In genomic region chr6:56938634-56939294, GRCh38 we compare ENCODE assay signal across 8 cellular contexts. TPM values are rescaled to one million over a fixed set of nuclear protein-coding genes. Genes with fewer than 3 reads are reported as not detected.
A peak's percentile ranks its signal among the peaks of the same experiment; 100 is the strongest.
DNase-seq lines count a peak whose midpoint lies in the region; ATAC-seq, FAIRE-seq and TF ChIP-seq lines count a peak whose summit lies in the region.

No MANE protein-coding gene starts in this region.

- no peak overlapping the region for H3K4ac ChIP-seq in H1 (replicated peaks; ENCODE audit: insufficient read length, low read depth, low read length)

- TF ChIP-seq POLR2A in H1 (IDR thresholded peaks at IDR 0.05; ENCODE audit: control extremely low read depth in 1 of 2, low read depth in 2 of 2, low read length in 2 of 2) = no peak

- no peak for TF ChIP-seq EP300 in H1 (IDR thresholded peaks at IDR 0.05; ENCODE audit: borderline replicate concordance in 1 of 2, low read depth in 2 of 2, low read length in 2 of 2)

- peak; percentile 21 for DNase-seq in activated naive CD4-positive, alpha-beta T cell treated with anti-CD3 and anti-CD28 coated beads for 36 hours
- no peak for DNase-seq in activated naive CD4-positive, alpha-beta T cell treated with anti-CD3 and anti-CD28 coated beads, Interleukin-2, amount 10 ng/mL, durations not matched to agents 7 days and 5 days
- peak; percentile 86 for DNase-seq in LoVo (ENCODE audit: low spot score)
- DNase-seq in H1 (ENCODE audit: low read depth in 1 of 2, low spot score in 2 of 2) = no peak
- DNase-seq in smooth muscle cell of the brain vasculature (ENCODE audit: low read depth, low spot score) = peak; percentile 85
- DNase-seq in NAMALWA (ENCODE audit: low spot score) = no peak
- DNase-seq in MM.1S = no peak

- H3K14ac ChIP-seq in H1 (ENCODE audit: insufficient read length) = no peak overlapping the region

- ATAC-seq in HG03469 (IDR thresholded peaks at IDR 0.05; ENCODE audit: unreplicated experiment) = no peak

- H4K20me1 ChIP-seq in H1 (replicated peaks in 1 of 2; ENCODE audit: control insufficient read depth in 1 of 2, insufficient read depth in 2 of 2, low read length in 2 of 2) (no peaks in the 10 kb centered on the region), MM.1S (ENCODE audit: insufficient read depth, low read length) (no peaks in the 10 kb centered on the region)

- no peak overlapping the region for H3K27ac ChIP-seq in H1 (ENCODE audit: low read depth, low read length)
- no peak overlapping the region for H3K27ac ChIP-seq in MM.1S (ENCODE audit: low read length)

- H2AK5ac ChIP-seq in H1 (ENCODE audit: low read depth, low read length) = 0 out of 2 replicates have a peak overlapping the region, but pooled peaks have one; percentile 28

- no peaks in the 10 kb centered on the region for H3K79me1 ChIP-seq in H1 (ENCODE audit: low read depth, low read length)

- H3K4me1 ChIP-seq in H1 (replicated peaks in 1 of 4; ENCODE audit: control insufficient read depth in 3 of 4, insufficient read depth in 4 of 4, low read length in 3 of 4) = no peaks in the 10 kb centered on the region
- H3K4me1 ChIP-seq in MM.1S (ENCODE audit: low read length) = no peaks in the 10 kb centered on the region

- H2BK20ac ChIP-seq in H1 (ENCODE audit: low read length) = no peak overlapping the region

- H3K56ac ChIP-seq in H1 (replicated peaks; ENCODE audit: insufficient read length, low read depth, low read length) = no peak overlapping the region

- TF ChIP-seq CTCF in H1 (IDR thresholded peaks at IDR 0.05; ENCODE audit: control extremely low read depth in 1 of 3, insufficient read depth in 1 of 3, low read depth in 1 of 3, low read length in 3 of 3) (no peak), MM.1S (IDR thresholded peaks at IDR 0.05; ENCODE audit: low read length) (no peak)

- intact Hi-C loops in activated naive CD4-positive, alpha-beta T cell treated with anti-CD3 and anti-CD28 coated beads for 36 hours (cut with micrococcal nuclease) = no loop called here

- TF ChIP-seq RAD21 in H1 (IDR thresholded peaks at IDR 0.05 in 1 of 2, conservative IDR thresholded peaks at IDR 0.05 in 1 of 2; ENCODE audit: low read depth in 2 of 2, low read length in 2 of 2) = no peak

- H3K4me1 Mint-ChIP-seq in activated naive CD4-positive, alpha-beta T cell treated with anti-CD3 and anti-CD28 coated beads for 36 hours (ENCODE audit: low read depth) = peaks cover 7% of the 10 kb centered on the region
- no peaks in the 10 kb centered on the region for H3K4me1 Mint-ChIP-seq in activated naive CD4-positive, alpha-beta T cell treated with anti-CD3 and anti-CD28 coated beads, Interleukin-2, amount 10 ng/mL, durations not matched to agents 7 days and 5 days

- H3K9me3 Mint-ChIP-seq in activated naive CD4-positive, alpha-beta T cell treated with anti-CD3 and anti-CD28 coated beads for 36 hours = peaks cover 15% of the 10 kb centered on the region
- H3K9me3 Mint-ChIP-seq in activated naive CD4-positive, alpha-beta T cell treated with anti-CD3 and anti-CD28 coated beads, Interleukin-2, amount 10 ng/mL, durations not matched to agents 7 days and 5 days = peaks cover 11% of the 10 kb centered on the region

- H3K4me3 ChIP-seq in H1 (ENCODE audit: extremely low read depth in 1 of 4, insufficient read depth in 2 of 4, low read depth in 3 of 4, low read length in 4 of 4) = no peak overlapping the region
- no peak overlapping the region for H3K4me3 ChIP-seq in MM.1S (ENCODE audit: low read length)

- H3F3A ChIP-seq in MM.1S (ENCODE audit: insufficient read depth, low read length) = no peaks in the 10 kb centered on the region

- no peak overlapping the region for H3K27ac Mint-ChIP-seq in activated naive CD4-positive, alpha-beta T cell treated with anti-CD3 and anti-CD28 coated beads for 36 hours
- no peak overlapping the region for H3K27ac Mint-ChIP-seq in activated naive CD4-positive, alpha-beta T cell treated with anti-CD3 and anti-CD28 coated beads, Interleukin-2, amount 10 ng/mL, durations not matched to agents 7 days and 5 days

- H4K5ac ChIP-seq in H1 (ENCODE audit: insufficient read length, low read depth, low read length) = no peak overlapping the region

- H4K91ac ChIP-seq in H1 (replicated peaks; ENCODE audit: insufficient read length, low read length) = no peak overlapping the region

- H3K9me3 ChIP-seq in H1 (ENCODE audit: insufficient read depth in 2 of 2, low read depth in 1 of 2, low read length in 1 of 2) (no peaks in the 10 kb centered on the region), MM.1S (replicated peaks; ENCODE audit: insufficient read depth, low read length) (no peaks in the 10 kb centered on the region)

- H4K8ac ChIP-seq in H1 (ENCODE audit: extremely low read depth, insufficient read depth, low read length) = no peak overlapping the region

- no peaks in the 10 kb centered on the region for H3K36me3 Mint-ChIP-seq in activated naive CD4-positive, alpha-beta T cell treated with anti-CD3 and anti-CD28 coated beads for 36 hours (ENCODE audit: low read depth)
- H3K36me3 Mint-ChIP-seq in activated naive CD4-positive, alpha-beta T cell treated with anti-CD3 and anti-CD28 coated beads, Interleukin-2, amount 10 ng/mL, durations not matched to agents 7 days and 5 days = peaks cover 3% of the 10 kb centered on the region

- no peaks in the 10 kb centered on the region for H3K9me2 ChIP-seq in MM.1S (replicated peaks; ENCODE audit: insufficient read depth, low read length)

- no peak overlapping the region for H3K23ac ChIP-seq in H1 (ENCODE audit: insufficient read length)

- H3K4me2 ChIP-seq in H1 (ENCODE audit: insufficient read depth in 1 of 2, low read depth in 2 of 2, low read length in 2 of 2) (no peak overlapping the region), MM.1S (ENCODE audit: low read depth, low read length) (no peak overlapping the region)

- POLR2A ChIA-PET in H1 (lab: Charles Lee; ENCODE audit: partially characterized antibody) = interaction anchor here (1.6 kb wide), 1 partner anchor 17 kb away, joined by 4 read pairs; the partner anchor contains the start of gene BEND6

- no peaks in the 10 kb centered on the region for H3K23me2 ChIP-seq in H1 (ENCODE audit: low read depth, low read length)

- no peak overlapping the region for H2AFZ ChIP-seq in H1 (ENCODE audit: low read length)
- no peak overlapping the region for H2AFZ ChIP-seq in MM.1S (ENCODE audit: low read length)

- H2BK5ac ChIP-seq in H1 (ENCODE audit: low read depth, low read length) = 0 out of 2 replicates have a peak overlapping the region, but pooled peaks have one; percentile 9

- CTCF ChIA-PET in activated naive CD4-positive, alpha-beta T cell treated with anti-CD3 and anti-CD28 coated beads for 36 hours (lab: Charles Lee) = interaction anchor here (0.6 to 1.2 kb wide), 4 partner anchors 18 to 383 kb away, joined by 3 to 4 read pairs (median 3); no protein-coding TSS in a partner anchor
- CTCF ChIA-PET in activated naive CD4-positive, alpha-beta T cell treated with anti-CD3 and anti-CD28 coated beads, Interleukin-2, amount 10 ng/mL, durations not matched to agents 7 days and 5 days (lab: Charles Lee) = interaction anchor here (2.0 kb wide), 1 partner anchor 34 kb away, joined by 5 read pairs; no protein-coding TSS in a partner anchor
- CTCF ChIA-PET in H1 (lab: Charles Lee; ENCODE audit: partially characterized antibody) = interaction anchor here (0.7 to 3.7 kb wide), 6 partner anchors 11 to 254 kb away, joined by 3 to 22 read pairs (median 4); partner anchors contain the start of gene BEND6

- no peak for FAIRE-seq in H1 (lab: Jason Lieb, UNC)

- H3K36me3 ChIP-seq in H1 (ENCODE audit: control insufficient read depth in 2 of 4, insufficient read depth in 4 of 4, low read length in 3 of 4) = no peaks in the 10 kb centered on the region
- no peaks in the 10 kb centered on the region for H3K36me3 ChIP-seq in MM.1S (replicated peaks; ENCODE audit: insufficient read depth, low read length)

- H3K79me2 ChIP-seq in H1 (ENCODE audit: control insufficient read depth in 1 of 2, insufficient read depth in 2 of 2, low read length in 2 of 2) (no peaks in the 10 kb centered on the region), MM.1S (ENCODE audit: low read length) (no peaks in the 10 kb centered on the region)

- no peak overlapping the region for H2BK120ac ChIP-seq in H1 (replicated peaks; ENCODE audit: low read depth, low read length)

- no peak overlapping the region for H2BK12ac ChIP-seq in H1 (ENCODE audit: low read depth, low read length)

- no peak overlapping the region for H3K18ac ChIP-seq in H1 (ENCODE audit: extremely low read depth, low read length)

- 94% methylated on average over 1 of the region's 1 CpG; no CpG with 5 or more reads in 1 of the 2 experiments for WGBS in H1 (ENCODE audit: extremely low coverage in 1 of 2, insufficient coverage in 1 of 2, insufficient read length in 1 of 2, insufficient replicate concordance in 2 of 2, low coverage in 1 of 2, low lambda C conversion rate in 2 of 2, missing lambda C conversion rate in 1 of 2), 2 experiments

- H3K9ac ChIP-seq in H1 (replicated peaks in 1 of 4; ENCODE audit: extremely low read depth in 1 of 4, low read depth in 3 of 4, low read length in 3 of 4) = no peak overlapping the region
- H3K9ac ChIP-seq in MM.1S (ENCODE audit: low read length) = no peak overlapping the region

- H3K27me3 Mint-ChIP-seq in activated naive CD4-positive, alpha-beta T cell treated with anti-CD3 and anti-CD28 coated beads for 36 hours (ENCODE audit: low read depth) = peaks cover 9% of the 10 kb centered on the region
- peaks cover 8% of the 10 kb centered on the region for H3K27me3 Mint-ChIP-seq in activated naive CD4-positive, alpha-beta T cell treated with anti-CD3 and anti-CD28 coated beads, Interleukin-2, amount 10 ng/mL, durations not matched to agents 7 days and 5 days

- no peak overlapping the region for H3K4me3 Mint-ChIP-seq in activated naive CD4-positive, alpha-beta T cell treated with anti-CD3 and anti-CD28 coated beads for 36 hours
- H3K4me3 Mint-ChIP-seq in activated naive CD4-positive, alpha-beta T cell treated with anti-CD3 and anti-CD28 coated beads, Interleukin-2, amount 10 ng/mL, durations not matched to agents 7 days and 5 days = no peak overlapping the region

- H2BK15ac ChIP-seq in H1 (ENCODE audit: low read length) = no peak overlapping the region

- no peaks in the 10 kb centered on the region for H3K27me3 ChIP-seq in H1 (replicated peaks in 1 of 4; ENCODE audit: control insufficient read depth in 3 of 4, extremely low read depth in 1 of 4, insufficient read depth in 3 of 4, low read length in 3 of 4)
- H3K27me3 ChIP-seq in MM.1S (replicated peaks; ENCODE audit: insufficient read depth, low read length) = no peaks in the 10 kb centered on the region

RNA-seq across cellular contexts. Expression of gene BEND6, which starts 16.1 kb away (rescaled TPM):
- not detected for total RNA-seq in activated naive CD4-positive, alpha-beta T cell treated with anti-CD3 and anti-CD28 coated beads for 36 hours
- total RNA-seq in H1 (2021; fragmentation: NEBNext Ultra II Directional; extraction: Animal tissue kit (Norgen Biotek cat#: 25700)) = 1.9 and 2.1 TPM in 2 replicates
- 0.53 and 0.71 TPM in 2 replicates for polyA plus RNA-seq in H1 (2011; rRNA removed)
- 0.70 TPM for polyA plus RNA-seq in H1 (2011; cell fraction: cytosol; rRNA removed)
- 1.9 TPM for polyA plus RNA-seq in H1 (2011; cell fraction: nucleus; rRNA removed)
- polyA plus RNA-seq in H1 (2012, experiment 1 of 2) = 0.80 to 1.4 TPM (median 1.0 TPM) in 4 replicates
- polyA plus RNA-seq in H1 (2012, experiment 2 of 2) = 0.04 TPM
- polyA plus RNA-seq in H1 (2013, experiment 1 of 2) = 4.5 TPM
- 3.8 TPM for polyA plus RNA-seq in H1 (2013, experiment 2 of 2)
- 0.79 and 1.1 TPM in 2 replicates for polyA minus RNA-seq in H1 (2011; rRNA and poly(A)+ RNA removed)
- 1.3 TPM for polyA minus RNA-seq in H1 (2011; cell fraction: cytosol; rRNA and poly(A)+ RNA removed)
- polyA minus RNA-seq in H1 (2011; cell fraction: nucleus; rRNA and poly(A)+ RNA removed) = 4.2 TPM

Comparison
In these comparisons a context has a peak if more than half of its experiments do, and no peak if none do; other contexts are left out.
1. DNase-seq: peak in activated naive CD4-positive, alpha-beta T cell treated with anti-CD3 and anti-CD28 coated beads for 36 hours (single experiment), LoVo (single experiment) and smooth muscle cell of the brain vasculature (single experiment); none in activated naive CD4-positive, alpha-beta T cell treated with anti-CD3 and anti-CD28 coated beads, Interleukin-2, amount 10 ng/mL, durations not matched to agents 7 days and 5 days (single experiment), H1 (0 of 2), NAMALWA (single experiment) and MM.1S (single experiment).